Comparison of ENCODE assay signal across 9 cellular contexts in the genomic region with DNA sequence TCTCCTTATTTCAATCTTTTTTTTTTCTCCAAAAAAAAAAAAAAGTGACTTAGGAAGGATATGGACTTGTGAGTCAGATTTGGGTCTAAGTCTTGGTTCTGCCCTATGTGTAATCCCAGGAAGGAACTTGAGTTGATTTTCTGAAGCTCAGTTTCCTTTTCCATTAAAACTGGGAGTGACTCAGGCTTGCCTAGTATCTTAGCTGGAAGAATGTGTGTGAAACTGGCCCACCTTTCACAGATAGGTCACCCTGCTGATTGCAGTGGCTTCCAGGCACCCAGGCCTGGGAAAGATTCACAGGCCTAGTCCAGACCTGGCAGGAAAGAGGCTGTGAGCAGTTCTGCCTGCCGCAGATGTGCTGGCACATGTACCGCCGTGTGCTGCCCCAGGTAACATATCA.
DNase-seq lines count a peak whose midpoint lies in the region; ATAC-seq and TF ChIP-seq lines count a peak whose summit lies in the region.
"Had no signal": no experiment of that assay in that cellular context is flagged by ENCODE, and none has a peak within 500 bp of the region (broad histone marks: within the 10 kb centered on the region; RNA-seq: fewer than 3 reads in every experiment).

No MANE protein-coding gene starts in this region.

- H3K4me2 ChIP-seq in mesendoderm (ENCODE audit: low read length) = no peak overlapping the region

- no peaks in the 10 kb centered on the region for H3K36me3 ChIP-seq in mesendoderm (ENCODE audit: control insufficient read depth, insufficient read depth, low read length)

- no peaks in the 10 kb centered on the region for H3K27me3 Mint-ChIP-seq in activated CD4-positive, alpha-beta T cell treated with anti-CD3 and anti-CD28 coated beads for 36 hours

- H3K9me3 Mint-ChIP-seq in activated CD4-positive, alpha-beta T cell treated with anti-CD3 and anti-CD28 coated beads for 36 hours (ENCODE audit: low read depth) = no peaks in the 10 kb centered on the region

- H3K56ac ChIP-seq in mesendoderm (ENCODE audit: low read length) = no peak overlapping the region

- no peak overlapping the region for H4K5ac ChIP-seq in mesendoderm (ENCODE audit: low read length)

- H3K4me1 ChIP-seq in mesendoderm (ENCODE audit: control insufficient read depth, low read depth, low read length) = no peaks in the 10 kb centered on the region

- no peak overlapping the region for H4K8ac ChIP-seq in mesendoderm (ENCODE audit: low read depth, low read length)

- H2BK120ac ChIP-seq in mesendoderm (ENCODE audit: low read depth, low read length) = no peak overlapping the region

- no peak for TF ChIP-seq CTCF in epithelial cell of esophagus (IDR thresholded peaks at IDR 0.05; ENCODE audit: insufficient read depth, low read depth, low read length, missing control alignments)

- no peak overlapping the region for H2BK15ac ChIP-seq in mesendoderm (replicated peaks; ENCODE audit: low read depth)

- H3K9ac ChIP-seq in mesendoderm (ENCODE audit: low read length) = no peak overlapping the region

- no peaks in the 10 kb centered on the region for H3K79me1 ChIP-seq in mesendoderm (ENCODE audit: low read length)

- H3K4me3 Mint-ChIP-seq in activated CD4-positive, alpha-beta T cell treated with anti-CD3 and anti-CD28 coated beads for 36 hours = no peak overlapping the region

- H3K4me3 ChIP-seq in epithelial cell of esophagus (ENCODE audit: low read length) (no peak overlapping the region), mesendoderm (ENCODE audit: low read length) (no peak overlapping the region)

- WGBS in mesendoderm (ENCODE audit: extremely low coverage, insufficient coverage, low lambda C conversion rate) = no CpG with 5 or more reads among the region's 3 CpGs

- no peak overlapping the region for H2AK5ac ChIP-seq in mesendoderm (ENCODE audit: low read length)

- no peak overlapping the region for H2BK5ac ChIP-seq in mesendoderm (ENCODE audit: low read length)

- CTCF ChIA-PET in activated CD4-positive, alpha-beta T cell treated with anti-CD3 and anti-CD28 coated beads for 36 hours (lab: Charles Lee) = no interaction called here

- H3K27me3 ChIP-seq in mesendoderm (ENCODE audit: insufficient read depth, low read length, poor library complexity) = no peaks in the 10 kb centered on the region

- no peaks in the 10 kb centered on the region for H3K36me3 Mint-ChIP-seq in activated CD4-positive, alpha-beta T cell treated with anti-CD3 and anti-CD28 coated beads for 36 hours (ENCODE audit: low read depth)

- DNase-seq in A172 (ENCODE audit: low spot score) (peak; percentile 48), LoVo (ENCODE audit: low spot score) (peak; percentile 14), epithelial cell of esophagus (ENCODE audit: low read depth) (peak; percentile 98), mesendoderm (peak; percentile 55)
- no peak for DNase-seq in activated CD4-positive, alpha-beta T cell treated with anti-CD3 and anti-CD28 coated beads for 36 hours
- DNase-seq: C1 segment of cervical spinal cord had no signal

- no peak overlapping the region for H3K18ac ChIP-seq in mesendoderm (ENCODE audit: low read length)

- intact Hi-C loops in activated CD4-positive, alpha-beta T cell treated with anti-CD3 and anti-CD28 coated beads for 36 hours (cut with DNase I, micrococcal nuclease) = no loop called here

- POLR2A ChIA-PET in activated CD4-positive, alpha-beta T cell treated with anti-CD3 and anti-CD28 coated beads for 36 hours (lab: Charles Lee) = no interaction called here

- no peak overlapping the region for H3K23ac ChIP-seq in mesendoderm (ENCODE audit: low read length)

- no peak overlapping the region for H3K27ac Mint-ChIP-seq in activated CD4-positive, alpha-beta T cell treated with anti-CD3 and anti-CD28 coated beads for 36 hours

- no peaks in the 10 kb centered on the region for H3K79me2 ChIP-seq in mesendoderm (ENCODE audit: control insufficient read depth, insufficient read depth, low read length)

- H3K27ac ChIP-seq in mesendoderm (ENCODE audit: low read depth, low read length) = no peak overlapping the region

- ATAC-seq in HG02970 (IDR thresholded peaks at IDR 0.05; ENCODE audit: low FRiP score, unreplicated experiment) = no peak
- ATAC-seq in GM19455 (IDR thresholded peaks at IDR 0.05; ENCODE audit: unreplicated experiment) = no peak
- ATAC-seq in activated CD4-positive, alpha-beta T cell treated with anti-CD3 and anti-CD28 coated beads for 36 hours = no peak
- ATAC-seq in GM19467 (IDR thresholded peaks at IDR 0.05; ENCODE audit: unreplicated experiment) = no peak

- H3K4ac ChIP-seq in mesendoderm (ENCODE audit: low read depth, low read length) = no peak overlapping the region

- H3K4me1 Mint-ChIP-seq in activated CD4-positive, alpha-beta T cell treated with anti-CD3 and anti-CD28 coated beads for 36 hours = peaks cover 3% of the 10 kb centered on the region
